Comparison of ENCODE assay signal across 7 cellular contexts in the genomic region with DNA sequence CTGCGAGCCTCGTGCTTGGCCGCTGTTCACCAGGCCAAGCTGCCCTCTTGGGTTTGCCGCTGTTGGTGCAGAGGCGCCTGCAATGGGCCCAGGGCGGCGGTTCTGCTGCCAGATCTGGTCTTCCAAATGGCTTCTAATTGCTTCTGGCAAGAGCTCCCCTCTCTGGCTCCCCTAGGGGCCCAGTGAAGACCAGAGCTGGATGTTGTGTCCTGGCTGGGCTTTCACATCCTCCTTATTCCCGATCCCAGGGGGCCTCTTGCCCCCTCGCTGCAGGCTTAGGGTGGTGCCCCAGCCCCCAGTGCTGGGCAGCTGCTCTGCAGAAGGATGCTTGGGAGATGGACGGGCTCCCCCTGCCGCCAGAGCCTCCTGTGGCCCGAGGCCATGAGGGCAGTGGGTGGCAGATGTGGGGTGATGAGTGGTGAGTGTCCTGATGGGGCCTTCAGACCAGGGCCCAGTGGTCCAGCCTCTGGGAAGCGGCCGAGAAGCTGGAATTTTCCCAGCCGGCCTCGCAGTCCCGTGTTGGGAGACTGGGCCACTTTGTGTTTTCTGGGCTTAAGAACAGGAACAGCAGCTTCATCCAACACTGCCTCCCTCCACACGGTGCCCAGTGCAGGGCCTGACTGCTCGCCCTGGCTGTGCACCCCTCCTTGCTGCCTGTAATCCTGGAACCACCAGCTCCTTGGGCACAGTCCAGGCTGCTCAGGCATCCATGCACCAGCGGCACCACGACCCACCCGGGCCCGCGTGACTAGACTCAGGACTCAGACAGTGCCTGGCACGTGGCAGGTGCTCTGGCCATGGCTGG.
A peak's percentile ranks its signal among the peaks of the same experiment; 100 is the strongest.
DNase-seq lines count a peak whose midpoint lies in the region; ATAC-seq and TF ChIP-seq lines count a peak whose summit lies in the region.
"Not testable (repeated sequence)": the region's sequence is repeated elsewhere in the genome, so short reads cannot be mapped to it uniquely, and the experiment has no call there.

No MANE protein-coding gene starts in this region.

- not testable (repeated sequence) for H3K36me3 ChIP-seq in adipocyte (ENCODE audit: control insufficient read depth, insufficient read depth, low read length, severe bottlenecking); esophagus muscularis mucosa; heart left ventricle; lung (ENCODE audit: control insufficient read depth in 2 of 2, insufficient read depth in 2 of 2, low read length in 2 of 2); gastrocnemius medialis

- peak overlapping the region; percentile 66 to 77 (median 73) for H3K27ac ChIP-seq in esophagus muscularis mucosa (replicated peaks in 1 of 4)
- H3K27ac ChIP-seq in heart left ventricle, result peak overlapping the region; percentile 81 to 99 (median 89)
- peak overlapping the region; percentile 50 to 76 for H3K27ac ChIP-seq in lung (ENCODE audit: low read depth in 1 of 2, low read length in 1 of 2)
- peak overlapping the region; percentile 20 to 55 (median 35) for H3K27ac ChIP-seq in gastrocnemius medialis

- peaks cover 18% of the 10 kb centered on the region for H3K4me1 ChIP-seq in adipocyte (ENCODE audit: control insufficient read depth, insufficient read depth, low read length)
- H3K4me1 ChIP-seq in esophagus muscularis mucosa, result peaks cover 24 to 48% (median 43%) of the 10 kb centered on the region in 4 donors
- peaks cover 0 to 59% (median 31%) of the 10 kb centered on the region in 12 donors for H3K4me1 ChIP-seq in heart left ventricle
- H3K4me1 ChIP-seq in lung (ENCODE audit: control insufficient read depth in 2 of 2, insufficient read depth in 2 of 2, low read length in 2 of 2); gastrocnemius medialis: not testable (repeated sequence)

- H3K4me3 ChIP-seq in adipocyte (ENCODE audit: low read length); esophagus muscularis mucosa; heart left ventricle; lung; gastrocnemius medialis: not testable (repeated sequence)

- in situ Hi-C loops in gastrocnemius medialis (cut with MboI; ENCODE audit: low sequenced_read_pairs in 4 of 4), result not testable (repeated sequence)

- TF ChIP-seq EP300 in esophagus muscularis mucosa (IDR thresholded peaks at IDR 0.05), result not testable (repeated sequence)

- WGBS in esophagus muscularis mucosa, result 79% methylated on average over 9 of the region's 25 CpGs
- 56 to 67% (median 65%) methylated on average over 8 to 25 of the region's 25 CpGs for WGBS in heart left ventricle, 4 donors
- WGBS in lung, 2 donors, result 85 to 94% methylated on average over 25 of the region's 25 CpGs

- intact Hi-C loops in esophagus muscularis mucosa (cut with DNase I); gastrocnemius medialis (cut with DNase I; ENCODE audit: low total_unique reads): not testable (repeated sequence)
- intact Hi-C loops in heart left ventricle (cut with DNase I), result loop anchor here in 3 of 10 donors (5.0 to 10.0 kb wide), 2 partner anchors 55 to 62 kb away; no protein-coding TSS in a partner anchor

- TF ChIP-seq CTCF in esophagus muscularis mucosa (IDR thresholded peaks at IDR 0.05), result peak in 1 of 3 experiments; percentile 27
- peak in 7 of 12 donors; percentile 4 to 33 (median 18) for TF ChIP-seq CTCF in heart left ventricle (IDR thresholded peaks at IDR 0.05)
- TF ChIP-seq CTCF in lung (IDR thresholded peaks at IDR 0.05; ENCODE audit: control extremely low read depth, extremely low read depth); gastrocnemius medialis (IDR thresholded peaks at IDR 0.05 in 4 of 5, conservative IDR thresholded peaks at IDR 0.05 in 1 of 5): not testable (repeated sequence)

- ATAC-seq in heart left ventricle; lung (ENCODE audit: insufficient read depth, low FRiP score); gastrocnemius medialis: not testable (repeated sequence)

- not testable (repeated sequence) for H3K9me3 ChIP-seq in adipocyte (ENCODE audit: control insufficient read depth, low read length); esophagus muscularis mucosa; heart left ventricle; lung (ENCODE audit: control insufficient read depth in 2 of 2, insufficient read depth in 1 of 2, low read length in 1 of 2); gastrocnemius medialis

- H3K9ac ChIP-seq in adipocyte (ENCODE audit: low read length), result peak overlapping the region; percentile 46

- peak; percentile 32 for DNase-seq in EL
- peak; percentile 45 for DNase-seq in NCI-H1092 treated with DMSO at 0.1 percent for 48 hours (lab: John Stamatoyannopoulos, UW)
- DNase-seq in adipocyte (ENCODE audit: low read depth); esophagus muscularis mucosa (ENCODE audit: extremely low spot score); lung (ENCODE audit: low spot score); gastrocnemius medialis: not testable (repeated sequence)
- DNase-seq in heart left ventricle, result peak in 1 of 5 donors; percentile 73

- H3K27me3 ChIP-seq in adipocyte (replicated peaks; ENCODE audit: control insufficient read depth, insufficient read depth, low read length); esophagus muscularis mucosa; heart left ventricle; lung (ENCODE audit: control insufficient read depth, insufficient read depth); gastrocnemius medialis: not testable (repeated sequence)

- TF ChIP-seq POLR2A in esophagus muscularis mucosa (IDR thresholded peaks at IDR 0.05; ENCODE audit: low read depth); heart left ventricle (IDR thresholded peaks at IDR 0.05); gastrocnemius medialis (IDR thresholded peaks at IDR 0.05): not testable (repeated sequence)

Comparison
In these comparisons a context has a peak if more than half of its experiments do, and no peak if none do; other contexts are left out.
1. H3K27ac ChIP-seq: peak in every context shown above with its lines; median percentile 89 in heart left ventricle; 73 in esophagus muscularis mucosa; 63 in lung; 35 in gastrocnemius medialis.